In the genomic region with DNA sequence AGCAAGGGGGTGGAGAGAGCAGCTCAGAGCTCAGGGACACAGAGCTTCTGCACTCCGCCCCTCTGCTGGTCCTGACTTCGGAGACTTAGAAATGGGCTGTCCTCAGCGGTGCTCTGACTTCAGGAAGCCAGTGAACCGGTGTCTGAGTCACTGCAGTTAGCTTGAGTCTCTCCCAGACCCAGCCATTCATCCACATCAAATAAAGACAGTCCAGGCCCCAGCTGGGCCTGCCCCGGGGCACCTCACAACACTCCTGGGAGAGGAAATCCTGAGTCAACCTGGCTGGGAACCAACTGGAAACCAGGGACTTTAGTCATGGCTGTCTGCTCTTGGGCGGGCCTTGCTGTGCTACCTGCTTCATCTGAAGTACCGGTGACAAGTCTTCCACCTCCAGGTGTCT, we compare ENCODE assay signal across 9 cellular contexts. TPM values are rescaled to one million over a fixed set of nuclear protein-coding genes. Genes with fewer than 3 reads are reported as not detected.
DNase-seq lines count a peak whose midpoint lies in the region; ATAC-seq and TF ChIP-seq lines count a peak whose summit lies in the region.
"Had no signal": no experiment of that assay in that cellular context is flagged by ENCODE, and none has a peak within 500 bp of the region (broad histone marks: within the 10 kb centered on the region; RNA-seq: fewer than 3 reads in every experiment).

No MANE protein-coding gene starts in this region.

- no peak overlapping the region for H3K4me3 Mint-ChIP-seq in activated CD8-positive, alpha-beta T cell treated with anti-CD3 and anti-CD28 coated beads for 36 hours
- H3K4me3 Mint-ChIP-seq: effector memory CD8-positive, alpha-beta T cell had no signal

- peak; percentile 47 for ATAC-seq in activated CD8-positive, alpha-beta T cell treated with anti-CD3 and anti-CD28 coated beads for 36 hours
- ATAC-seq in stimulated activated naive CD8-positive, alpha-beta T cell treated with anti-CD3 and anti-CD28 coated beads, Interleukin-15, Interleukin-2, amounts not matched to agents 100 U/mL and 50 U/mL, for 24 hours = peak; percentile 58
- ATAC-seq in HG03280 (IDR thresholded peaks at IDR 0.05; ENCODE audit: unreplicated experiment) (no peak), GM18519 (IDR thresholded peaks at IDR 0.05; ENCODE audit: low FRiP score, unreplicated experiment) (no peak)
- ATAC-seq: effector memory CD8-positive, alpha-beta T cell had no signal

- peaks cover 25% of the 10 kb centered on the region for H3K4me1 Mint-ChIP-seq in activated CD8-positive, alpha-beta T cell treated with anti-CD3 and anti-CD28 coated beads for 36 hours (ENCODE audit: low read depth)

- POLR2A ChIA-PET in activated CD8-positive, alpha-beta T cell treated with anti-CD3 and anti-CD28 coated beads for 36 hours (lab: Charles Lee) = no interaction called here

- no peak overlapping the region for H3K27ac Mint-ChIP-seq in activated CD8-positive, alpha-beta T cell treated with anti-CD3 and anti-CD28 coated beads for 36 hours
- H3K27ac Mint-ChIP-seq: effector memory CD8-positive, alpha-beta T cell had no signal

- intact Hi-C loops in activated CD8-positive, alpha-beta T cell treated with anti-CD3 and anti-CD28 coated beads for 36 hours (cut with micrococcal nuclease) = no loop called here

- H3K27me3 Mint-ChIP-seq in activated CD8-positive, alpha-beta T cell treated with anti-CD3 and anti-CD28 coated beads for 36 hours = no peaks in the 10 kb centered on the region
- H3K27me3 Mint-ChIP-seq: effector memory CD8-positive, alpha-beta T cell had no signal

- H3K36me3 Mint-ChIP-seq in activated CD8-positive, alpha-beta T cell treated with anti-CD3 and anti-CD28 coated beads for 36 hours (ENCODE audit: low read depth) = no peaks in the 10 kb centered on the region

- no peak for TF ChIP-seq CTCF in activated CD8-positive, alpha-beta T cell treated with anti-CD3 and anti-CD28 coated beads for 36 hours (IDR thresholded peaks at IDR 0.05)

- H3K9me3 Mint-ChIP-seq in activated CD8-positive, alpha-beta T cell treated with anti-CD3 and anti-CD28 coated beads for 36 hours = peaks cover 3% of the 10 kb centered on the region
- H3K9me3 Mint-ChIP-seq: effector memory CD8-positive, alpha-beta T cell had no signal

- CTCF ChIA-PET in activated CD8-positive, alpha-beta T cell treated with anti-CD3 and anti-CD28 coated beads for 36 hours (lab: Charles Lee) = interaction anchor here (1.0 to 1.2 kb wide), 2 partner anchors 96 to 118 kb away, joined by 3 to 4 read pairs; no protein-coding TSS in a partner anchor

- peak; percentile 93 for DNase-seq in HCEC 1CT
- peak; percentile 13 for DNase-seq in activated CD8-positive, alpha-beta T cell treated with anti-CD3 and anti-CD28 coated beads for 36 hours
- peak; percentile 49 for DNase-seq in iPS-NIHi11 (ENCODE audit: low spot score)
- DNase-seq in stimulated activated naive CD8-positive, alpha-beta T cell treated with anti-CD3 and anti-CD28 coated beads, Interleukin-15, Interleukin-2, amounts not matched to agents 100 U/mL and 50 U/mL, for 24 hours = no peak
- no peak for DNase-seq in NCI-H1436 (lab: John Stamatoyannopoulos, UW)
- DNase-seq in NCI-H1105 treated with DMSO at 0.1 percent for 48 hours (lab: John Stamatoyannopoulos, UW) = no peak
- DNase-seq: effector memory CD8-positive, alpha-beta T cell had no signal

RNA-seq across cellular contexts. Expression of a gene that starts 5.4 kb away (rescaled TPM):
- not detected for total RNA-seq in activated CD8-positive, alpha-beta T cell treated with anti-CD3 and anti-CD28 coated beads for 36 hours

Comparison
In these comparisons a context has a peak if more than half of its experiments do, and no peak if none do; other contexts are left out.
1. DNase-seq: peak in HCEC 1CT (single experiment), activated CD8-positive, alpha-beta T cell treated with anti-CD3 and anti-CD28 coated beads for 36 hours (single experiment) and iPS-NIHi11 (single experiment); none in stimulated activated naive CD8-positive, alpha-beta T cell treated with anti-CD3 and anti-CD28 coated beads, Interleukin-15, Interleukin-2, amounts not matched to agents 100 U/mL and 50 U/mL, for 24 hours (single experiment), NCI-H1436 (single experiment) and NCI-H1105 treated with DMSO at 0.1 percent for 48 hours (single experiment).
2. ATAC-seq: peak in activated CD8-positive, alpha-beta T cell treated with anti-CD3 and anti-CD28 coated beads for 36 hours (single experiment) and stimulated activated naive CD8-positive, alpha-beta T cell treated with anti-CD3 and anti-CD28 coated beads, Interleukin-15, Interleukin-2, amounts not matched to agents 100 U/mL and 50 U/mL, for 24 hours (single experiment); none in HG03280 (single experiment) and GM18519 (single experiment).